Comparison of ENCODE assay signal across 19 cellular contexts in genomic region chr7:1585142-1585981, GRCh38. TPM values are rescaled to one million over a fixed set of nuclear protein-coding genes. Genes with fewer than 3 reads are reported as not detected.
A peak's percentile ranks its signal among the peaks of the same experiment; 100 is the strongest.
DNase-seq lines count a peak whose midpoint lies in the region; ATAC-seq and FAIRE-seq lines count a peak whose summit lies in the region.
"Had no signal": no experiment of that assay in that cellular context is flagged by ENCODE, and none has a peak within 500 bp of the region (broad histone marks: within the 10 kb centered on the region; RNA-seq: fewer than 3 reads in every experiment).

No MANE protein-coding gene starts in this region.

- H3K27ac Mint-ChIP-seq in dendritic cell treated with granulocyte-macrophage colony-stimulating factor and Interleukin-4, amounts not matched to agents 40 ng/mL and 50 ng/mL, for 4 days = peak overlapping the region; percentile 1
- no peak overlapping the region for H3K27ac Mint-ChIP-seq in stimulated activated effector memory CD8-positive, alpha-beta T cell treated with anti-CD3 and anti-CD28 coated beads, Interleukin-12 subunit alpha, Interleukin-12 subunit beta, amount 100 ng/mL, for 72 hours
- no peak overlapping the region for H3K27ac Mint-ChIP-seq in activated CD4-positive, alpha-beta memory T cell treated with anti-CD3 and anti-CD28 coated beads, Interleukin-2, amount 10 ng/mL, durations not matched to agents 7 days and 5 days

- intact Hi-C loops in dendritic cell treated with granulocyte-macrophage colony-stimulating factor and Interleukin-4, amounts not matched to agents 40 ng/mL and 50 ng/mL, for 4 days (cut with micrococcal nuclease) = no loop called here

- H3K36me3 ChIP-seq in BLaER1 treated with 17β-estradiol and CSF1 and Interleukin-3, amounts not matched to agents 10 nM and 100 nM = no peaks in the 10 kb centered on the region
- no peaks in the 10 kb centered on the region for H3K36me3 ChIP-seq in H7 (replicated peaks; ENCODE audit: control insufficient read depth, insufficient read depth, low read length)
- H3K36me3 ChIP-seq: SJSA1 had no signal

- peaks cover 17% of the 10 kb centered on the region for H3K9me3 Mint-ChIP-seq in dendritic cell treated with granulocyte-macrophage colony-stimulating factor and Interleukin-4, amounts not matched to agents 40 ng/mL and 50 ng/mL, for 4 days
- H3K9me3 Mint-ChIP-seq in stimulated activated effector memory CD8-positive, alpha-beta T cell treated with anti-CD3 and anti-CD28 coated beads, Interleukin-12 subunit alpha, Interleukin-12 subunit beta, amount 100 ng/mL, for 72 hours = no peaks in the 10 kb centered on the region
- H3K9me3 Mint-ChIP-seq in activated CD4-positive, alpha-beta memory T cell treated with anti-CD3 and anti-CD28 coated beads, Interleukin-2, amount 10 ng/mL, durations not matched to agents 7 days and 5 days = peaks cover 4% of the 10 kb centered on the region

- H3K27me3 ChIP-seq in BLaER1 treated with 17β-estradiol and CSF1 and Interleukin-3, amounts not matched to agents 10 nM and 100 nM = peaks cover 0 to 56% (median 0%) of the 10 kb centered on the region in 11 experiments; a peak in 9 of 22 replicates
- no peaks in the 10 kb centered on the region for H3K27me3 ChIP-seq in H7 (ENCODE audit: control insufficient read depth, insufficient read depth, low read length)

- ATAC-seq in stimulated activated effector memory CD8-positive, alpha-beta T cell treated with anti-CD3 and anti-CD28 coated beads, Interleukin-12 subunit alpha, Interleukin-12 subunit beta, amount 100 ng/mL, for 72 hours = peak; percentile 8
- no peak for ATAC-seq in GM21619 (IDR thresholded peaks at IDR 0.05; ENCODE audit: unreplicated experiment)
- ATAC-seq: PC-3 had no signal

- peaks cover 6 to 14% (median 11%) of the 10 kb centered on the region in 11 experiments; a peak in 19 of 22 replicates for H3K9me3 ChIP-seq in BLaER1 treated with 17β-estradiol and CSF1 and Interleukin-3, amounts not matched to agents 10 nM and 100 nM (replicated peaks in 1 of 11)

- DNase-seq in H7 = peak; percentile 58
- DNase-seq in stimulated activated effector memory CD8-positive, alpha-beta T cell treated with anti-CD3 and anti-CD28 coated beads, Interleukin-12 subunit alpha, Interleukin-12 subunit beta, amount 100 ng/mL, for 72 hours (ENCODE audit: low spot score in 2 of 2) = no peak
- no peak for DNase-seq in frontal cortex (ENCODE audit: low spot score in 2 of 2)
- no peak for DNase-seq in activated CD4-positive, alpha-beta memory T cell treated with anti-CD3 and anti-CD28 coated beads, Interleukin-2, amount 10 ng/mL, durations not matched to agents 7 days and 5 days
- DNase-seq: DMS153; DND-41; MM.1S; NCI-H2029 treated with DMSO at 0.1 percent for 48 hours; NCI-H446 treated with DMSO at 0.1 percent for 48 hours; NK-92 treated with Interleukin-12 subunit alpha and Interleukin-12 subunit beta, amount 100 ng/mL, for 24 hours; PC-3 had no signal

- H3K4me1 ChIP-seq in BLaER1 treated with 17β-estradiol and CSF1 and Interleukin-3, amounts not matched to agents 10 nM and 100 nM = peaks cover 16 to 85% (median 51%) of the 10 kb centered on the region in 10 experiments
- H3K4me1 ChIP-seq: SJSA1 had no signal

- peak overlapping the region; percentile 52 to 96 (median 87) for H3K4me2 ChIP-seq in BLaER1 treated with 17β-estradiol and CSF1 and Interleukin-3, amounts not matched to agents 10 nM and 100 nM
- H3K4me2 ChIP-seq: KMS-11 had no signal

- no peak overlapping the region for H3K4me3 Mint-ChIP-seq in dendritic cell treated with granulocyte-macrophage colony-stimulating factor and Interleukin-4, amounts not matched to agents 40 ng/mL and 50 ng/mL, for 4 days
- H3K4me3 Mint-ChIP-seq in stimulated activated effector memory CD8-positive, alpha-beta T cell treated with anti-CD3 and anti-CD28 coated beads, Interleukin-12 subunit alpha, Interleukin-12 subunit beta, amount 100 ng/mL, for 72 hours = no peak overlapping the region
- no peak overlapping the region for H3K4me3 Mint-ChIP-seq in activated CD4-positive, alpha-beta memory T cell treated with anti-CD3 and anti-CD28 coated beads, Interleukin-2, amount 10 ng/mL, durations not matched to agents 7 days and 5 days

- peaks cover under 1% of the 10 kb centered on the region for H3K4me1 Mint-ChIP-seq in dendritic cell treated with granulocyte-macrophage colony-stimulating factor and Interleukin-4, amounts not matched to agents 40 ng/mL and 50 ng/mL, for 4 days (ENCODE audit: low read depth)
- peaks cover 2% of the 10 kb centered on the region for H3K4me1 Mint-ChIP-seq in stimulated activated effector memory CD8-positive, alpha-beta T cell treated with anti-CD3 and anti-CD28 coated beads, Interleukin-12 subunit alpha, Interleukin-12 subunit beta, amount 100 ng/mL, for 72 hours
- no peaks in the 10 kb centered on the region for H3K4me1 Mint-ChIP-seq in activated CD4-positive, alpha-beta memory T cell treated with anti-CD3 and anti-CD28 coated beads, Interleukin-2, amount 10 ng/mL, durations not matched to agents 7 days and 5 days

- CTCF ChIA-PET in activated CD4-positive, alpha-beta memory T cell treated with anti-CD3 and anti-CD28 coated beads, Interleukin-2, amount 10 ng/mL, durations not matched to agents 7 days and 5 days (lab: Charles Lee) = no interaction called here

- POLR2A ChIA-PET in activated CD4-positive, alpha-beta memory T cell treated with anti-CD3 and anti-CD28 coated beads, Interleukin-2, amount 10 ng/mL, durations not matched to agents 7 days and 5 days (lab: Charles Lee) = no interaction called here

- H3K27ac ChIP-seq in BLaER1 treated with 17β-estradiol and CSF1 and Interleukin-3, amounts not matched to agents 10 nM and 100 nM = peak overlapping the region in 2 of 11 experiments; percentile 1 to 27; a peak in 3 of 22 replicates
- H3K27ac ChIP-seq: KMS-11, SJSA1 had no signal

- H3K9ac ChIP-seq in BLaER1 treated with 17β-estradiol and CSF1 and Interleukin-3, amounts not matched to agents 10 nM and 100 nM = peak overlapping the region in 8 of 11 experiments; percentile 0 to 64 (median 40); a peak in 9 of 22 replicates
- H3K9ac ChIP-seq: KMS-11 had no signal

- peaks cover 16% of the 10 kb centered on the region for H3K27me3 Mint-ChIP-seq in dendritic cell treated with granulocyte-macrophage colony-stimulating factor and Interleukin-4, amounts not matched to agents 40 ng/mL and 50 ng/mL, for 4 days
- H3K27me3 Mint-ChIP-seq in activated CD4-positive, alpha-beta memory T cell treated with anti-CD3 and anti-CD28 coated beads, Interleukin-2, amount 10 ng/mL, durations not matched to agents 7 days and 5 days = peaks cover 1% of the 10 kb centered on the region

- no peaks in the 10 kb centered on the region for H3K36me3 Mint-ChIP-seq in dendritic cell treated with granulocyte-macrophage colony-stimulating factor and Interleukin-4, amounts not matched to agents 40 ng/mL and 50 ng/mL, for 4 days (ENCODE audit: low read depth)
- H3K36me3 Mint-ChIP-seq in stimulated activated effector memory CD8-positive, alpha-beta T cell treated with anti-CD3 and anti-CD28 coated beads, Interleukin-12 subunit alpha, Interleukin-12 subunit beta, amount 100 ng/mL, for 72 hours = peaks cover under 1% of the 10 kb centered on the region
- H3K36me3 Mint-ChIP-seq in activated CD4-positive, alpha-beta memory T cell treated with anti-CD3 and anti-CD28 coated beads, Interleukin-2, amount 10 ng/mL, durations not matched to agents 7 days and 5 days (ENCODE audit: low read depth) = no peaks in the 10 kb centered on the region

- H3K4me3 ChIP-seq in BLaER1 treated with 17β-estradiol and CSF1 and Interleukin-3, amounts not matched to agents 10 nM and 100 nM = peak overlapping the region in 6 of 10 experiments; percentile 17 to 48 (median 28); a peak in 5 of 20 replicates
- H3K4me3 ChIP-seq in H7 (ENCODE audit: insufficient read depth, low read depth, low read length) = no peak overlapping the region
- H3K4me3 ChIP-seq: SJSA1 had no signal

- peaks cover 0 to 38% (median 0%) of the 10 kb centered on the region in 11 experiments; a peak in 5 of 22 replicates for H4K20me1 ChIP-seq in BLaER1 treated with 17β-estradiol and CSF1 and Interleukin-3, amounts not matched to agents 10 nM and 100 nM

- no peak for FAIRE-seq in frontal cortex (lab: Jason Lieb, UNC)
- FAIRE-seq: GM12892, H54 had no signal

RNA-seq across cellular contexts. Expression of gene PSMG3, which starts 15.5 kb away (rescaled TPM):
- 45.9 and 49.8 TPM in 2 replicates for total RNA-seq in H7 (2014; rRNA removed; shearing (Covaris generic))
- total RNA-seq in frontal cortex = 26.1 TPM
- total RNA-seq in activated CD4-positive, alpha-beta memory T cell treated with anti-CD3 and anti-CD28 coated beads, Interleukin-2, amount 10 ng/mL, durations not matched to agents 7 days and 5 days = 10 to 100 TPM; 32.7 to 34.9 TPM

RNA-seq across cellular contexts. Expression of gene TMEM184A, which starts 29.4 kb away (rescaled TPM):
- 0.74 and 1.2 TPM in 2 replicates for total RNA-seq in H7 (2014; rRNA removed; shearing (Covaris generic))
- not detected for total RNA-seq in frontal cortex
- not detected for total RNA-seq in activated CD4-positive, alpha-beta memory T cell treated with anti-CD3 and anti-CD28 coated beads, Interleukin-2, amount 10 ng/mL, durations not matched to agents 7 days and 5 days
- total RNA-seq: A673 had no signal

RNA-seq across cellular contexts. Expression of gene MAFK, which starts 54.9 kb away (rescaled TPM):
- total RNA-seq in H7 (2014; rRNA removed; shearing (Covaris generic)) = 14.8 and 23.1 TPM in 2 replicates
- 8.2 TPM for total RNA-seq in frontal cortex
- total RNA-seq in activated CD4-positive, alpha-beta memory T cell treated with anti-CD3 and anti-CD28 coated beads, Interleukin-2, amount 10 ng/mL, durations not matched to agents 7 days and 5 days = 10 to 100 TPM; 34.1 to 37.6 TPM
